11 cellular contexts compared by ENCODE assay signal in the genomic region with DNA sequence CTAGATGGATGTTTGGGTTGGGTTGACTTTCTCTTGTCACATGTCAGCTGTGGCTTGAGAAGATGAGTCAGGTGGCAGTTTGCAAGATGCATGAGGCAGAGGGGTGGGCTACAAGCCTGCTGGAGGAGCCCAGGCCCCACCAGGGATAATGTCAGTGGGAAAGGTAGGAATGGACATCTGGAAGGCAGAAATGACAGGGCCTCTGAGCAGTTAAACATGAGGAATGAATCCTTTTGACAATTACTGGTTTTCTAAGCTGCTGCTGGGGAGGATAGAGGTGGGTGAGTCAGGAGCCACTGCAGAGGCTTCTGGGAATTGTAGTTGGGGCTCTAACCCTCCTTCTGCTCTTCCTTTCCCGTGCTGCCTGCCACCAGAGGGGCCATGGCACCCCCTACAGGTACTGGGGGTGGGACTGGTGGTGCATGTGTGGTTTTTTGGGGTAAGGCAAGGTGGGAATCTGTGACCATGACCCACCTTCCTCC. TPM values are rescaled to one million over a fixed set of nuclear protein-coding genes. Genes with fewer than 3 reads are reported as not detected.
DNase-seq lines count a peak whose midpoint lies in the region; ATAC-seq and TF ChIP-seq lines count a peak whose summit lies in the region.
"Had no signal": no experiment of that assay in that cellular context is flagged by ENCODE, and none has a peak within 500 bp of the region (broad histone marks: within the 10 kb centered on the region; RNA-seq: fewer than 3 reads in every experiment).

No MANE protein-coding gene starts in this region.

- intact Hi-C loops in HCT116 (cut with micrococcal nuclease) = no loop called here
- intact Hi-C loops in activated CD4-positive, alpha-beta memory T cell treated with anti-CD3 and anti-CD28 coated beads for 36 hours (cut with micrococcal nuclease) = no loop called here
- intact Hi-C loops in left colon (cut with DNase I, micrococcal nuclease) = no loop called here
- intact Hi-C loops in stomach (cut with DNase I; ENCODE audit: low total_unique reads) = no loop called here

- peaks cover 0 to 10% (median 7%) of the 10 kb centered on the region in 4 donors for H3K4me1 Mint-ChIP-seq in CD4-positive, CD25-positive, alpha-beta regulatory T cell
- peaks cover 7% of the 10 kb centered on the region for H3K4me1 Mint-ChIP-seq in activated CD4-positive, alpha-beta memory T cell treated with anti-CD3 and anti-CD28 coated beads for 36 hours (ENCODE audit: low read depth)

- H3K9me2 ChIP-seq in HCT116 (ENCODE audit: insufficient read depth) = no peaks in the 10 kb centered on the region

- H3K4me3 ChIP-seq in CD4-positive, CD25-positive, alpha-beta regulatory T cell (ENCODE audit: low read depth, low read length) = no peak overlapping the region
- H3K4me3 ChIP-seq in HCT116 (replicated peaks in 1 of 2; ENCODE audit: low read depth in 1 of 2, low read length in 2 of 2) (no peak overlapping the region), stomach (no peak overlapping the region)

- H3K9ac ChIP-seq in HCT116 (ENCODE audit: low read length) = no peak overlapping the region

- TF ChIP-seq POLR2A in HCT116 (IDR thresholded peaks at IDR 0.05; ENCODE audit: borderline replicate concordance, extremely low read depth, insufficient read depth, insufficient read length) (no peak), stomach (IDR thresholded peaks at IDR 0.05) (no peak)

- H2AFZ ChIP-seq in HCT116 (ENCODE audit: low read depth, low read length, poor library complexity, severe bottlenecking) = no peak overlapping the region

- H3K27ac Mint-ChIP-seq in CD4-positive, CD25-positive, alpha-beta regulatory T cell = peak overlapping the region in 2 of 3 donors; percentile 13 to 91
- H3K27ac Mint-ChIP-seq in activated CD4-positive, alpha-beta memory T cell treated with anti-CD3 and anti-CD28 coated beads for 36 hours = peak overlapping the region; percentile 16

- no peaks in the 10 kb centered on the region for H3K4me1 ChIP-seq in CD4-positive, CD25-positive, alpha-beta regulatory T cell (ENCODE audit: control insufficient read depth, insufficient read depth, low read length, poor library complexity, severe bottlenecking)
- H3K4me1 ChIP-seq in HCT116 (ENCODE audit: control insufficient read depth in 1 of 2, insufficient read depth in 2 of 2, low read length in 2 of 2) = peaks cover 0 to 5% of the 10 kb centered on the region in 2 experiments; a peak in 1 of 4 replicates
- peaks cover 0 to 9% (median 7%) of the 10 kb centered on the region in 4 donors for H3K4me1 ChIP-seq in stomach

- no peaks in the 10 kb centered on the region for H3K9me3 ChIP-seq in CD4-positive, CD25-positive, alpha-beta regulatory T cell (ENCODE audit: control insufficient read depth in 2 of 2, low read length in 2 of 2)
- no peaks in the 10 kb centered on the region for H3K9me3 ChIP-seq in HCT116 (ENCODE audit: control insufficient read depth in 1 of 2, insufficient read depth in 1 of 2, low read depth in 1 of 2, low read length in 2 of 2)
- no peaks in the 10 kb centered on the region for H3K9me3 ChIP-seq in stomach

- RAD21 ChIA-PET in HCT116 (lab: Charles Lee; ENCODE audit: low non-redundant PET in 1 of 2, low total read pairs in 2 of 2, uncharacterized antibody in 2 of 2, unreplicated experiment in 2 of 2) = no interaction called here

- H3K79me2 ChIP-seq in HCT116 (ENCODE audit: insufficient read depth, low read length) = no peaks in the 10 kb centered on the region

- H3K9me3 Mint-ChIP-seq in CD4-positive, CD25-positive, alpha-beta regulatory T cell = no peaks in the 10 kb centered on the region
- H3K9me3 Mint-ChIP-seq in activated CD4-positive, alpha-beta memory T cell treated with anti-CD3 and anti-CD28 coated beads for 36 hours = no peaks in the 10 kb centered on the region

- ATAC-seq in CD4-positive, CD25-positive, alpha-beta regulatory T cell (ENCODE audit: low read depth in 2 of 2) = peak; percentile 87 to 88
- ATAC-seq in HCT116 (peak; percentile 76), left colon (peak; percentile 23), GM21786 (IDR thresholded peaks at IDR 0.05; ENCODE audit: unreplicated experiment) (no peak)

- peak overlapping the region in 1 of 4 donors; percentile 32 for H3K4me3 Mint-ChIP-seq in CD4-positive, CD25-positive, alpha-beta regulatory T cell
- H3K4me3 Mint-ChIP-seq in activated CD4-positive, alpha-beta memory T cell treated with anti-CD3 and anti-CD28 coated beads for 36 hours = no peak overlapping the region

- TF ChIP-seq RAD21 in HCT116 (IDR thresholded peaks at IDR 0.05; ENCODE audit: low read depth) = peak; percentile 35; the same call in 1 of the 2 replicates

- H3K36me3 ChIP-seq in CD4-positive, CD25-positive, alpha-beta regulatory T cell (ENCODE audit: control insufficient read depth, insufficient read depth, low read length) = peaks cover 32% of the 10 kb centered on the region
- H3K36me3 ChIP-seq in HCT116 (ENCODE audit: control insufficient read depth in 1 of 2, insufficient read depth in 2 of 2, low read length in 2 of 2) = peaks cover 17 to 37% of the 10 kb centered on the region in 2 experiments
- H3K36me3 ChIP-seq in stomach = peaks cover 58 to 97% (median 97%) of the 10 kb centered on the region in 4 donors

- BruUV-seq in HCT116 (replicated peaks; lab: Mats Ljungman, UMichigan) = no TSS peak

- CTCF ChIA-PET in HCT116 (lab: Charles Lee) = no interaction called here
- CTCF ChIA-PET in activated CD4-positive, alpha-beta memory T cell treated with anti-CD3 and anti-CD28 coated beads for 36 hours (lab: Charles Lee) = interaction anchor here (0.7 to 1.3 kb wide), 8 partner anchors 11 to 118 kb away, joined by 3 to 4 read pairs (median 3); no protein-coding TSS in a partner anchor

- no peak overlapping the region for H3K4me2 ChIP-seq in HCT116 (ENCODE audit: low read length)

- H3K27ac ChIP-seq in CD4-positive, CD25-positive, alpha-beta regulatory T cell (ENCODE audit: insufficient read depth, low read length, poor library complexity, severe bottlenecking) = no peak overlapping the region
- no peak overlapping the region for H3K27ac ChIP-seq in HCT116 (ENCODE audit: low read depth, low read length)
- no peak overlapping the region for H3K27ac ChIP-seq in stomach

- H3K27me3 ChIP-seq in CD4-positive, CD25-positive, alpha-beta regulatory T cell (ENCODE audit: control insufficient read depth, insufficient read depth, low read length) = no peaks in the 10 kb centered on the region
- H3K27me3 ChIP-seq in HCT116 (ENCODE audit: insufficient read depth, low read length) (no peaks in the 10 kb centered on the region), stomach (no peaks in the 10 kb centered on the region)

- TF ChIP-seq CTCF in HCT116 (IDR thresholded peaks at IDR 0.05 in 2 of 3, conservative IDR thresholded peaks at IDR 0.05 in 1 of 3; ENCODE audit: borderline replicate concordance in 1 of 3, insufficient read depth in 1 of 3, low read depth in 2 of 3, low read length in 2 of 3) (peak in 2 of 3 experiments; percentile 10 to 12; a peak in 2 of 6 replicates), stomach (IDR thresholded peaks at IDR 0.05) (no peak)

- no peaks in the 10 kb centered on the region for H4K20me1 ChIP-seq in HCT116 (ENCODE audit: insufficient read depth)

- DNase-seq in CD4-positive, CD25-positive, alpha-beta regulatory T cell = peak in 2 of 3 donors; percentile 34 to 56
- DNase-seq in HCT116 (ENCODE audit: low read depth, low spot score) (no peak), left colon (no peak), occipital lobe (lab: John Stamatoyannopoulos, UW) (no peak), middle frontal gyrus (ENCODE audit: extremely low spot score, low spot score) (no peak), stomach (no peak)
- peak; percentile 65 for DNase-seq in activated CD4-positive, alpha-beta memory T cell treated with anti-CD3 and anti-CD28 coated beads for 36 hours
- DNase-seq: NCI-H2171 had no signal

- no peaks in the 10 kb centered on the region for H3K27me3 Mint-ChIP-seq in CD4-positive, CD25-positive, alpha-beta regulatory T cell
- no peaks in the 10 kb centered on the region for H3K27me3 Mint-ChIP-seq in activated CD4-positive, alpha-beta memory T cell treated with anti-CD3 and anti-CD28 coated beads for 36 hours

- H3K36me3 Mint-ChIP-seq in CD4-positive, CD25-positive, alpha-beta regulatory T cell = peaks cover 31% of the 10 kb centered on the region
- peaks cover 20% of the 10 kb centered on the region for H3K36me3 Mint-ChIP-seq in activated CD4-positive, alpha-beta memory T cell treated with anti-CD3 and anti-CD28 coated beads for 36 hours

- WGBS in stomach, 5 donors = 0 to 50% (median 29%) methylated on average over 1 of the region's 1 CpG

- POLR2A ChIA-PET in HCT116 (lab: Charles Lee) = no interaction called here
- POLR2A ChIA-PET in activated CD4-positive, alpha-beta memory T cell treated with anti-CD3 and anti-CD28 coated beads for 36 hours (lab: Charles Lee) = interaction anchor here (1.2 kb wide), 2 partner anchors 11 to 22 kb away, joined by 3 to 4 read pairs; a partner anchor contains a TSS

- TF ChIP-seq EP300 in stomach (IDR thresholded peaks at IDR 0.05) = no peak

RNA-seq across cellular contexts. Expression of a gene that starts 15.7 kb away (rescaled TPM):
- 0.22 TPM for total RNA-seq in CD4-positive, CD25-positive, alpha-beta regulatory T cell
- polyA plus RNA-seq in CD4-positive, CD25-positive, alpha-beta regulatory T cell = under 1 TPM in 2 of 4 donors, not detected in 2; 0.27 to 0.41 TPM
- total RNA-seq in HCT116 (2021; ENCODE audit: unreplicated experiment) (not detected), left colon (1 to 10 TPM; 2.4 to 2.5 TPM), occipital lobe (not detected), stomach (not detected)
- polyA plus RNA-seq in HCT116 (2012) = 0.07 and 0.11 TPM in 2 replicates
- total RNA-seq in activated CD4-positive, alpha-beta memory T cell treated with anti-CD3 and anti-CD28 coated beads for 36 hours = under 1 TPM; 0.31 to 0.36 TPM
- polyA plus RNA-seq in stomach = 1 to 10 TPM in 1 of 3 donors, not detected in 2; 1.0 TPM
- total RNA-seq: mononuclear cell, subcutaneous adipose tissue had no signal

RNA-seq across cellular contexts. Expression of a gene that starts 21.8 kb away (rescaled TPM):
- total RNA-seq in CD4-positive, CD25-positive, alpha-beta regulatory T cell = 22.9 TPM
- polyA plus RNA-seq in CD4-positive, CD25-positive, alpha-beta regulatory T cell = 1 to 10 TPM; 2.6 to 4.6 (median 3.8) TPM
- total RNA-seq in HCT116 (2021; ENCODE audit: unreplicated experiment) = 121 TPM
- 83.1 and 87.5 TPM in 2 replicates for polyA plus RNA-seq in HCT116 (2012)
- total RNA-seq in activated CD4-positive, alpha-beta memory T cell treated with anti-CD3 and anti-CD28 coated beads for 36 hours = 10 to 100 TPM; 43.9 to 48.8 TPM
- total RNA-seq in left colon = 100 to 1,000 TPM; 212 to 226 TPM
- 12.5 TPM for total RNA-seq in occipital lobe
- total RNA-seq in stomach = 100 to 1,000 TPM in 2 of 5 donors, 10 to 100 TPM in 3; 47.5 to 334 (median 94.8) TPM
- 100 to 1,000 TPM in 1 of 3 donors, 10 to 100 TPM in 2; 33.4 to 130 (median 70.3) TPM for polyA plus RNA-seq in stomach

RNA-seq across cellular contexts. Expression of a gene that starts 22.2 kb away (rescaled TPM):
- not detected for total RNA-seq in CD4-positive, CD25-positive, alpha-beta regulatory T cell
- polyA plus RNA-seq in CD4-positive, CD25-positive, alpha-beta regulatory T cell = under 1 TPM in 1 of 4 donors, not detected in 3; 0.99 TPM
- total RNA-seq in HCT116 (2021; ENCODE audit: unreplicated experiment) = 0.74 TPM
- polyA plus RNA-seq in HCT116 (2012) = 0.94 and 1.2 TPM in 2 replicates
- under 1 TPM in 1 of 2 experiments, not detected in 1; 0.40 TPM for total RNA-seq in activated CD4-positive, alpha-beta memory T cell treated with anti-CD3 and anti-CD28 coated beads for 36 hours
- 1 to 10 TPM; 1.9 TPM for total RNA-seq in left colon
- total RNA-seq in occipital lobe = 0.31 TPM
- 1 to 10 TPM in 2 of 5 donors, not detected in 3; 1.3 to 6.1 TPM for total RNA-seq in stomach
- 1 to 10 TPM; 1.4 to 2.7 (median 1.6) TPM for polyA plus RNA-seq in stomach
- total RNA-seq: mononuclear cell had no signal

RNA-seq across cellular contexts. Expression of a gene that starts 32.0 kb away (rescaled TPM):
- 69.8 TPM for total RNA-seq in CD4-positive, CD25-positive, alpha-beta regulatory T cell
- 1 to 10 TPM; 4.7 to 7.9 (median 6.0) TPM for polyA plus RNA-seq in CD4-positive, CD25-positive, alpha-beta regulatory T cell
- total RNA-seq in HCT116 (2021; ENCODE audit: unreplicated experiment) = 37.8 TPM
- polyA plus RNA-seq in HCT116 (2012) = 53.9 and 58.0 TPM in 2 replicates
- total RNA-seq in activated CD4-positive, alpha-beta memory T cell treated with anti-CD3 and anti-CD28 coated beads for 36 hours = 100 to 1,000 TPM; 101 to 109 TPM
- total RNA-seq in left colon = 10 to 100 TPM; 49.1 to 52.2 TPM
- total RNA-seq in occipital lobe = 5.1 TPM
- 100 to 1,000 TPM in 2 of 5 donors, 10 to 100 TPM in 2, 1 to 10 TPM in 1; 8.1 to 202 (median 82.1) TPM for total RNA-seq in stomach
- 10 to 100 TPM; 28.0 to 52.7 (median 41.4) TPM for polyA plus RNA-seq in stomach

RNA-seq across cellular contexts. Expression of a gene that starts 51.9 kb away (rescaled TPM):
- 52.5 TPM for total RNA-seq in CD4-positive, CD25-positive, alpha-beta regulatory T cell
- polyA plus RNA-seq in CD4-positive, CD25-positive, alpha-beta regulatory T cell = 100 to 1,000 TPM in 3 of 4 donors, 10 to 100 TPM in 1; 97.9 to 130 (median 106) TPM
- total RNA-seq in HCT116 (2021; ENCODE audit: unreplicated experiment) (49.9 TPM), left colon (10 to 100 TPM; 49.3 to 68.2 TPM), occipital lobe (21.1 TPM), stomach (100 to 1,000 TPM in 1 of 5 donors, 10 to 100 TPM in 4; 17.5 to 133 (median 51.8) TPM)
- 68.7 and 76.9 TPM in 2 replicates for polyA plus RNA-seq in HCT116 (2012)
- 10 to 100 TPM; 60.6 to 65.8 TPM for total RNA-seq in activated CD4-positive, alpha-beta memory T cell treated with anti-CD3 and anti-CD28 coated beads for 36 hours
- polyA plus RNA-seq in stomach = 10 to 100 TPM; 76.4 to 85.8 (median 78.5) TPM

Comparison
In these comparisons a context has a peak if more than half of its experiments do, and no peak if none do; other contexts are left out.
1. DNase-seq: peak in CD4-positive, CD25-positive, alpha-beta regulatory T cell (2 of 3) and activated CD4-positive, alpha-beta memory T cell treated with anti-CD3 and anti-CD28 coated beads for 36 hours (single experiment); none in HCT116 (single experiment), left colon (0 of 2), occipital lobe (single experiment), middle frontal gyrus (single experiment) and stomach (single experiment).
2. CTCF ChIP-seq: peak in HCT116 (2 of 3); none in stomach (0 of 7).